In the genomic region with DNA sequence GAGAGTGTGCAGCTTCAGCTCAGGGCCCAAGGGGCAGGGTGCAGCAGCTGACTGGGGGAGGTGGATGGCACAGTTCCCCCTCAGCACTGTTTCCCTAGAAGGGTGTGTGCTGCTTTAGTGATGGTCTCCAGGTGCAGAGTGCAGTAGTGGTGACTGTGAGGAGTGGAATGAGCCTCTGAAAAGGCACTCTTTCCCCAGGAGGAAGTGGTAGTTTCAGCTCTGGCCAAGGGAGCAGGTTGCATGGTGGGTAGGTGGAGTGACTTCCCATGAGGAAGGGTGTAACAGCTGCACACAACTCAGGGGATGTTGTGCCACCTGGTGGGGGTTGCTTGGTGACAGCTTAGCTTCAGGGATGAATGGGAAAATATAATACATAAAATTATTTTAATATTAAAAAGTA, we compare ENCODE assay signal across 10 cellular contexts.
DNase-seq lines count a peak whose midpoint lies in the region; ATAC-seq, FAIRE-seq and TF ChIP-seq lines count a peak whose summit lies in the region.
"Had no signal": no experiment of that assay in that cellular context is flagged by ENCODE, and none has a peak within 500 bp of the region (broad histone marks: within the 10 kb centered on the region; RNA-seq: fewer than 3 reads in every experiment).

No MANE protein-coding gene starts in this region.

- DNase-seq in kidney glomerular epithelial cell (lab: John Stamatoyannopoulos, UW): peak; percentile 8
- no peak for DNase-seq in small intestine
- DNase-seq in activated naive CD4-positive, alpha-beta T cell treated with Interleukin-2 at 50 U/mL for 16 hours: no peak
- no peak for DNase-seq in AML-193 (lab: John Stamatoyannopoulos, UW)
- no peak for DNase-seq in effector CD8-positive, alpha-beta T cell (lab: John Stamatoyannopoulos, UW)
- DNase-seq: spleen had no signal

- peaks cover 8% of the 10 kb centered on the region for H3K4me1 ChIP-seq in OCI-LY3 (ENCODE audit: low read length)
- H3K4me1 ChIP-seq in small intestine (ENCODE audit: control insufficient read depth in 2 of 2, insufficient read depth in 1 of 2, low read depth in 1 of 2, low read length in 1 of 2): no peaks in the 10 kb centered on the region
- H3K4me1 ChIP-seq: spleen had no signal

- H3K9ac ChIP-seq in OCI-LY3 (ENCODE audit: low read length): no peak overlapping the region

- no peaks in the 10 kb centered on the region for H3K36me3 ChIP-seq in OCI-LY3 (replicated peaks; ENCODE audit: low read depth, low read length)
- H3K36me3 ChIP-seq in small intestine (ENCODE audit: control insufficient read depth in 2 of 2, insufficient read depth in 2 of 2, low read length in 2 of 2): no peaks in the 10 kb centered on the region
- H3K36me3 ChIP-seq: spleen had no signal

- H3K9me3 ChIP-seq in OCI-LY3 (ENCODE audit: insufficient read depth, low read length): no peaks in the 10 kb centered on the region
- H3K9me3 ChIP-seq in small intestine (ENCODE audit: control insufficient read depth, low read depth): no peaks in the 10 kb centered on the region

- H3K27me3 ChIP-seq in OCI-LY3 (ENCODE audit: low read depth, low read length): no peaks in the 10 kb centered on the region
- no peaks in the 10 kb centered on the region for H3K27me3 ChIP-seq in small intestine (ENCODE audit: control insufficient read depth in 2 of 2, insufficient read depth in 2 of 2, low read length in 2 of 2)
- H3K27me3 ChIP-seq: spleen had no signal

- H3K4me3 ChIP-seq in OCI-LY3 (ENCODE audit: low read length): no peak overlapping the region
- no peak overlapping the region for H3K4me3 ChIP-seq in small intestine (ENCODE audit: low read depth in 1 of 2, low read length in 2 of 2)
- H3K4me3 ChIP-seq: spleen had no signal

- peak; percentile 40 for TF ChIP-seq CTCF in OCI-LY3 (IDR thresholded peaks at IDR 0.05; ENCODE audit: low read depth, low read length)

- FAIRE-seq in small intestine (lab: Jason Lieb, UNC): no peak

- ATAC-seq in GM18508 (IDR thresholded peaks at IDR 0.05; ENCODE audit: insufficient read depth, unreplicated experiment) (peak; percentile 55), HG03025 (IDR thresholded peaks at IDR 0.05; ENCODE audit: low FRiP score, unreplicated experiment) (peak; percentile 75)
- ATAC-seq: activated CD4-positive, CD25-positive, alpha-beta regulatory T cell treated with anti-CD3 and anti-CD28 coated beads, Interleukin-2, amount 50 U/mL, for 24 hours had no signal

- no peaks in the 10 kb centered on the region for H3K79me2 ChIP-seq in OCI-LY3 (ENCODE audit: low read length)

- H4K20me1 ChIP-seq in OCI-LY3 (ENCODE audit: insufficient read depth, low read length): no peaks in the 10 kb centered on the region

- H3K27ac ChIP-seq in OCI-LY3 (ENCODE audit: low read length) (no peak overlapping the region; the same call in 1 of the 2 replicates), small intestine (ENCODE audit: low read depth in 1 of 2, low read length in 1 of 2) (no peak overlapping the region)
- H3K27ac ChIP-seq: spleen had no signal

- H2AFZ ChIP-seq in OCI-LY3 (ENCODE audit: low read depth, low read length): peak overlapping the region; percentile 51; the same call in 1 of the 2 replicates

- H3K4me2 ChIP-seq in OCI-LY3 (ENCODE audit: low read length): peak overlapping the region; percentile 48
